ENCODE assay signal across 8 cellular contexts in genomic region chr17:7219434-7219811, GRCh38.
A peak's percentile ranks its signal among the peaks of the same experiment; 100 is the strongest.
DNase-seq lines count a peak whose midpoint lies in the region; ATAC-seq and TF ChIP-seq lines count a peak whose summit lies in the region.

No MANE protein-coding gene starts in this region.

- H3K4me1 Mint-ChIP-seq in nephron progenitor cell, result peaks cover 71% of the 10 kb centered on the region

- H4K20me1 ChIP-seq in BLaER1, result peaks cover 62% of the 10 kb centered on the region

- no peaks in the 10 kb centered on the region for H3K9me3 ChIP-seq in BLaER1
- H3K9me3 ChIP-seq in effector memory CD4-positive, alpha-beta T cell (ENCODE audit: control insufficient read depth, low read length), result no peaks in the 10 kb centered on the region

- H3K4me3 ChIP-seq in BLaER1, result peak overlapping the region; percentile 99
- peak overlapping the region; percentile 91 for H3K4me3 ChIP-seq in effector memory CD4-positive, alpha-beta T cell (ENCODE audit: insufficient read depth, low read depth, low read length, poor library complexity, severe bottlenecking)

- peaks cover 34% of the 10 kb centered on the region for H3K36me3 ChIP-seq in BLaER1
- peaks cover 22% of the 10 kb centered on the region for H3K36me3 ChIP-seq in effector memory CD4-positive, alpha-beta T cell (ENCODE audit: control insufficient read depth, insufficient read depth, low read length)

- H3K36me3 Mint-ChIP-seq in nephron progenitor cell (ENCODE audit: low read depth), result peaks cover 9% of the 10 kb centered on the region

- H3K4me1 ChIP-seq in BLaER1, result peaks cover 66% of the 10 kb centered on the region
- peaks cover 37% of the 10 kb centered on the region for H3K4me1 ChIP-seq in effector memory CD4-positive, alpha-beta T cell (ENCODE audit: control insufficient read depth, insufficient read depth, low read length, poor library complexity, severe bottlenecking)

- peak; percentile 49 for DNase-seq in NCI-H1048 (lab: John Stamatoyannopoulos, UW)
- DNase-seq in effector memory CD4-positive, alpha-beta T cell, result no peak
- DNase-seq in nephron progenitor cell, result no peak
- no peak for DNase-seq in NCI-H146 (lab: John Stamatoyannopoulos, UW)
- DNase-seq in stimulated activated CD4-positive, alpha-beta T cell treated with anti-CD3 and anti-CD28 coated beads, Interleukin-15, amount 100 ng/mL, for 24 hours, result no peak
- DNase-seq in stimulated activated CD4-positive, alpha-beta T cell treated with anti-CD3 and anti-CD28 coated beads, Interleukin-4, amount 100 ng/mL, for 24 hours, result no peak

- H3K9me3 Mint-ChIP-seq in nephron progenitor cell, result no peaks in the 10 kb centered on the region

- peak overlapping the region; percentile 95 for H3K4me3 Mint-ChIP-seq in nephron progenitor cell

- peak overlapping the region; percentile 94 for H3K9ac ChIP-seq in BLaER1

- TF ChIP-seq CTCF in nephron progenitor cell (IDR thresholded peaks at IDR 0.05), result no peak

- peak overlapping the region; percentile 99 for H3K27ac Mint-ChIP-seq in nephron progenitor cell

- H3K27me3 ChIP-seq in BLaER1, result no peaks in the 10 kb centered on the region
- H3K27me3 ChIP-seq in effector memory CD4-positive, alpha-beta T cell (replicated peaks; ENCODE audit: control insufficient read depth, insufficient read depth, low read length, poor library complexity, severe bottlenecking), result no peaks in the 10 kb centered on the region

- H3K27ac ChIP-seq in BLaER1, result peak overlapping the region; percentile 92
- peak overlapping the region; percentile 83 for H3K27ac ChIP-seq in effector memory CD4-positive, alpha-beta T cell (ENCODE audit: insufficient read depth, low read length, poor library complexity, severe bottlenecking)

- peak overlapping the region; percentile 99 for H3K4me2 ChIP-seq in BLaER1

- ATAC-seq in HG02981 (IDR thresholded peaks at IDR 0.05; ENCODE audit: unreplicated experiment), result no peak

- H3K27me3 Mint-ChIP-seq in nephron progenitor cell (ENCODE audit: low read depth, poor library complexity), result no peaks in the 10 kb centered on the region
